17 cellular contexts compared by ENCODE assay signal in genomic region chr20:49987868-49988690, GRCh38. TPM values are rescaled to one million over a fixed set of nuclear protein-coding genes. Genes with fewer than 3 reads are reported as not detected.
DNase-seq lines count a peak whose midpoint lies in the region; ATAC-seq and TF ChIP-seq lines count a peak whose summit lies in the region.
"Had no signal": no experiment of that assay in that cellular context is flagged by ENCODE, and none has a peak within 500 bp of the region (broad histone marks: within the 10 kb centered on the region; RNA-seq: fewer than 3 reads in every experiment).

No MANE protein-coding gene starts in this region.

- no peak overlapping the region for H3K4me3 ChIP-seq in HEK293 (ENCODE audit: low read depth, low read length)
- no peak overlapping the region for H3K4me3 ChIP-seq in WERI-Rb-1 (ENCODE audit: low read depth, low read length)
- H3K4me3 ChIP-seq in subcutaneous abdominal adipose tissue (ENCODE audit: low read depth in 1 of 5, low read length in 5 of 5), result no peak overlapping the region

- DNase-seq in WERI-Rb-1 (no peak), kidney glomerular epithelial cell (lab: John Stamatoyannopoulos, UW) (peak; percentile 52), nucleus accumbens (lab: John Stamatoyannopoulos, UW) (no peak), NCI-H2171 treated with DMSO at 0.1 percent for 48 hours (lab: John Stamatoyannopoulos, UW) (no peak)
- DNase-seq in stimulated activated naive CD8-positive, alpha-beta T cell treated with anti-CD3 and anti-CD28 coated beads, Interleukin-15, Interleukin-2, amounts not matched to agents 100 U/mL and 50 U/mL, for 24 hours, result no peak
- DNase-seq in activated CD8-positive, alpha-beta memory T cell treated with anti-CD3 and anti-CD28 coated beads, Interleukin-2, amount 10 ng/mL, durations not matched to agents 7 days and 5 days, result no peak
- DNase-seq: activated CD4-positive, alpha-beta T cell treated with anti-CD3 and anti-CD28 coated beads, Interleukin-2, amount 10 ng/mL, durations not matched to agents 24 days and 14 days; activated T-cell treated with anti-CD3 and anti-CD28 coated beads, Interleukin-2, amount 50 U/mL, for 72 hours; amniotic stem cell; CD8-positive, alpha-beta memory T cell; immature natural killer cell; NCI-H187; NCI-H524 treated with DMSO at 0.1 percent for 48 hours; stimulated activated CD4-positive, alpha-beta T cell treated with anti-CD3 and anti-CD28 coated beads, Interleukin-4, amount 100 ng/mL, for 1 hour had no signal

- CTCF ChIA-PET in HEK293 (lab: Yijun Ruan, JAX), result interaction anchor here (2.9 to 5.6 kb wide), 2 partner anchors 9 to 83 kb away, joined by 15 to 30 read pairs; no protein-coding TSS in a partner anchor
- CTCF ChIA-PET in activated CD8-positive, alpha-beta memory T cell treated with anti-CD3 and anti-CD28 coated beads, Interleukin-2, amount 10 ng/mL, durations not matched to agents 7 days and 5 days (lab: Charles Lee), result interaction anchor here (1.1 to 3.2 kb wide), 3 partner anchors 9 to 165 kb away, joined by 3 to 19 read pairs (median 14); partner anchors contain the start of gene PEDS1

- H3K4me1 Mint-ChIP-seq in activated CD8-positive, alpha-beta memory T cell treated with anti-CD3 and anti-CD28 coated beads, Interleukin-2, amount 10 ng/mL, durations not matched to agents 7 days and 5 days, result peaks cover 7% of the 10 kb centered on the region

- no peak overlapping the region for H3K9ac ChIP-seq in subcutaneous abdominal adipose tissue (ENCODE audit: low read length in 5 of 5)
- H3K9ac ChIP-seq: KMS-11 had no signal

- POLR2A ChIA-PET in HEK293 (lab: Yijun Ruan, JAX), result no interaction called here

- no peaks in the 10 kb centered on the region for H3K27me3 ChIP-seq in WERI-Rb-1 (ENCODE audit: insufficient read depth, low read depth, severe bottlenecking)
- peaks cover 0 to 21% (median 0%) of the 10 kb centered on the region in 5 donors for H3K27me3 ChIP-seq in subcutaneous abdominal adipose tissue (ENCODE audit: control insufficient read depth in 5 of 5, insufficient read depth in 4 of 5, low read length in 5 of 5)

- H3K4me3 Mint-ChIP-seq in activated CD8-positive, alpha-beta memory T cell treated with anti-CD3 and anti-CD28 coated beads, Interleukin-2, amount 10 ng/mL, durations not matched to agents 7 days and 5 days, result no peak overlapping the region
- H3K4me3 Mint-ChIP-seq: activated CD4-positive, alpha-beta T cell treated with anti-CD3 and anti-CD28 coated beads, Interleukin-2, amount 10 ng/mL, durations not matched to agents 24 days and 14 days; activated T-cell treated with anti-CD3 and anti-CD28 coated beads, Interleukin-2, amount 50 U/mL, for 72 hours; CD8-positive, alpha-beta memory T cell; immature natural killer cell had no signal

- peaks cover 0 to 36% of the 10 kb centered on the region in 2 experiments; a peak in 1 of 3 replicates for H3K36me3 ChIP-seq in HEK293 (ENCODE audit: control insufficient read depth in 2 of 2, insufficient read depth in 1 of 2, low read length in 2 of 2)
- H3K36me3 ChIP-seq in WERI-Rb-1, result peaks cover 53% of the 10 kb centered on the region
- H3K36me3 ChIP-seq in subcutaneous abdominal adipose tissue (ENCODE audit: control insufficient read depth in 5 of 5, insufficient read depth in 5 of 5, low read length in 5 of 5), result peaks cover 0 to 16% (median 0%) of the 10 kb centered on the region in 5 donors

- no peaks in the 10 kb centered on the region for H3K36me3 Mint-ChIP-seq in activated CD8-positive, alpha-beta memory T cell treated with anti-CD3 and anti-CD28 coated beads, Interleukin-2, amount 10 ng/mL, durations not matched to agents 7 days and 5 days
- H3K36me3 Mint-ChIP-seq: CD8-positive, alpha-beta memory T cell; immature natural killer cell had no signal

- no peak overlapping the region for H3K27ac Mint-ChIP-seq in activated CD8-positive, alpha-beta memory T cell treated with anti-CD3 and anti-CD28 coated beads, Interleukin-2, amount 10 ng/mL, durations not matched to agents 7 days and 5 days
- H3K27ac Mint-ChIP-seq: activated CD4-positive, alpha-beta T cell treated with anti-CD3 and anti-CD28 coated beads, Interleukin-2, amount 10 ng/mL, durations not matched to agents 24 days and 14 days; activated T-cell treated with anti-CD3 and anti-CD28 coated beads, Interleukin-2, amount 50 U/mL, for 72 hours; CD8-positive, alpha-beta memory T cell; immature natural killer cell had no signal

- H3K9me3 Mint-ChIP-seq in activated CD8-positive, alpha-beta memory T cell treated with anti-CD3 and anti-CD28 coated beads, Interleukin-2, amount 10 ng/mL, durations not matched to agents 7 days and 5 days (ENCODE audit: low read depth), result no peaks in the 10 kb centered on the region
- H3K9me3 Mint-ChIP-seq: activated CD4-positive, alpha-beta T cell treated with anti-CD3 and anti-CD28 coated beads, Interleukin-2, amount 10 ng/mL, durations not matched to agents 24 days and 14 days; activated T-cell treated with anti-CD3 and anti-CD28 coated beads, Interleukin-2, amount 50 U/mL, for 72 hours; CD8-positive, alpha-beta memory T cell; immature natural killer cell had no signal

- H3K9me3 ChIP-seq in HEK293 (ENCODE audit: control insufficient read depth, insufficient read depth, low read depth, low read length) (no peaks in the 10 kb centered on the region), WERI-Rb-1 (ENCODE audit: severe bottlenecking) (no peaks in the 10 kb centered on the region), subcutaneous abdominal adipose tissue (ENCODE audit: control insufficient read depth in 5 of 5, low read length in 5 of 5) (no peaks in the 10 kb centered on the region)

- ATAC-seq in stimulated activated naive CD8-positive, alpha-beta T cell treated with anti-CD3 and anti-CD28 coated beads, Interleukin-15, Interleukin-2, amounts not matched to agents 100 U/mL and 50 U/mL, for 24 hours, result no peak
- ATAC-seq in activated CD8-positive, alpha-beta memory T cell treated with anti-CD3 and anti-CD28 coated beads, Interleukin-2, amount 10 ng/mL, durations not matched to agents 7 days and 5 days, result no peak

- H3K27ac ChIP-seq in HEK293 (ENCODE audit: extremely low read depth, low read depth, low read length) (no peak overlapping the region), WERI-Rb-1 (peak overlapping the region; percentile 65), subcutaneous abdominal adipose tissue (ENCODE audit: low read depth, low read length) (peak overlapping the region; percentile 79)
- H3K27ac ChIP-seq: KMS-11 had no signal

- H3K4me1 ChIP-seq in HEK293 (ENCODE audit: control insufficient read depth, insufficient read depth, low read length) (peaks cover under 1% of the 10 kb centered on the region; the same call in 1 of the 2 replicates), subcutaneous abdominal adipose tissue (ENCODE audit: control insufficient read depth in 5 of 5, insufficient read depth in 5 of 5, low read length in 5 of 5) (peaks cover 11 to 81% (median 51%) of the 10 kb centered on the region in 5 donors)

- TF ChIP-seq CTCF in HEK293 (tag by site-specific recombination; IDR thresholded peaks at IDR 0.05) (no peak), WERI-Rb-1 (IDR thresholded peaks at IDR 0.05; ENCODE audit: low read depth, low read length) (no peak)

- no peaks in the 10 kb centered on the region for H3K27me3 Mint-ChIP-seq in activated CD8-positive, alpha-beta memory T cell treated with anti-CD3 and anti-CD28 coated beads, Interleukin-2, amount 10 ng/mL, durations not matched to agents 7 days and 5 days
- H3K27me3 Mint-ChIP-seq: CD8-positive, alpha-beta memory T cell had no signal

TF ChIP-seq in HEK293, 187 proteins besides CTCF, POLR2A, EP300 and RAD21:
- TF ChIP-seq ZBTB7A (tag by site-specific recombination; IDR thresholded peaks at IDR 0.05; ENCODE audit: low read depth), result no peak
- TF ChIP-seq GLIS2 (tag by site-specific recombination; IDR thresholded peaks at IDR 0.05), result peak; percentile 35; the same call in 1 of the 2 replicates
- peak; percentile 61; the same call in 1 of the 2 replicates for TF ChIP-seq SCRT2 (tag by site-specific recombination; IDR thresholded peaks at IDR 0.05)
- peak; percentile 70; the same call in 1 of the 2 replicates for TF ChIP-seq EGR2 (tag by site-specific recombination; IDR thresholded peaks at IDR 0.05; ENCODE audit: low read depth)
- TF ChIP-seq ZFP69B (tag by site-specific recombination; IDR thresholded peaks at IDR 0.05), result no peak
- TF ChIP-seq ZNF529 (tag by site-specific recombination; IDR thresholded peaks at IDR 0.05; ENCODE audit: insufficient replicate concordance), result no peak
- peak; percentile 25; the same call in 1 of the 2 replicates for TF ChIP-seq GLIS1 (tag by site-specific recombination; IDR thresholded peaks at IDR 0.05)
- peak; percentile 74 for TF ChIP-seq ZFHX2 (tag by site-specific recombination; conservative IDR thresholded peaks at IDR 0.05)

RNA-seq across cellular contexts. Expression of gene SNAI1, which starts 5.3 kb away (rescaled TPM):
- total RNA-seq in activated CD8-positive, alpha-beta memory T cell treated with anti-CD3 and anti-CD28 coated beads, Interleukin-2, amount 10 ng/mL, durations not matched to agents 7 days and 5 days, result under 1 TPM; 0.21 to 0.61 TPM

RNA-seq across cellular contexts. Expression of gene RNF114, which starts 51.9 kb away (rescaled TPM):
- 10 to 100 TPM; 65.2 to 74.4 TPM for total RNA-seq in activated CD8-positive, alpha-beta memory T cell treated with anti-CD3 and anti-CD28 coated beads, Interleukin-2, amount 10 ng/mL, durations not matched to agents 7 days and 5 days
